Comparison of ENCODE assay signal across 2 cellular contexts in genomic region chr11:44047298-44047697, GRCh38.
TF ChIP-seq lines count a peak whose summit lies in the region.

No MANE protein-coding gene starts in this region.

TF ChIP-seq in A549, 52 proteins besides CTCF, POLR2A, EP300 and RAD21:
- no peak for TF ChIP-seq JUNB (IDR thresholded peaks at IDR 0.05)
- TF ChIP-seq, protein P1, sequence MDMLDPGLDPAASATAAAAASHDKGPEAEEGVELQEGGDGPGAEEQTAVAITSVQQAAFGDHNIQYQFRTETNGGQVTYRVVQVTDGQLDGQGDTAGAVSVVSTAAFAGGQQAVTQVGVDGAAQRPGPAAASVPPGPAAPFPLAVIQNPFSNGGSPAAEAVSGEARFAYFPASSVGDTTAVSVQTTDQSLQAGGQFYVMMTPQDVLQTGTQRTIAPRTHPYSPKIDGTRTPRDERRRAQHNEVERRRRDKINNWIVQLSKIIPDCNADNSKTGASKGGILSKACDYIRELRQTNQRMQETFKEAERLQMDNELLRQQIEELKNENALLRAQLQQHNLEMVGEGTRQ (IDR thresholded peaks at IDR 0.05) = peak; percentile 52; the same call in 1 of the 2 replicates
TF ChIP-seq in A549: peak in this region for 1.

TF ChIP-seq in GM12878, 131 proteins besides CTCF, POLR2A, EP300 and RAD21:
- TF ChIP-seq HDAC6 (IDR thresholded peaks at IDR 0.05; ENCODE audit: unreplicated experiment) (no peak), ZSCAN29 (IDR thresholded peaks at IDR 0.05) (no peak), IRF4 (IDR thresholded peaks at IDR 0.05; ENCODE audit: low read depth, low read length) (no peak), PKNOX1 (IDR thresholded peaks at IDR 0.05) (no peak), RAD51 (IDR thresholded peaks at IDR 0.05) (0 out of 2 replicates have a peak, but pooled peaks have one; percentile 17), SREBF1 (IDR thresholded peaks at IDR 0.05; ENCODE audit: low read length) (no peak)
